26 cellular contexts compared by ENCODE assay signal in the genomic region with DNA sequence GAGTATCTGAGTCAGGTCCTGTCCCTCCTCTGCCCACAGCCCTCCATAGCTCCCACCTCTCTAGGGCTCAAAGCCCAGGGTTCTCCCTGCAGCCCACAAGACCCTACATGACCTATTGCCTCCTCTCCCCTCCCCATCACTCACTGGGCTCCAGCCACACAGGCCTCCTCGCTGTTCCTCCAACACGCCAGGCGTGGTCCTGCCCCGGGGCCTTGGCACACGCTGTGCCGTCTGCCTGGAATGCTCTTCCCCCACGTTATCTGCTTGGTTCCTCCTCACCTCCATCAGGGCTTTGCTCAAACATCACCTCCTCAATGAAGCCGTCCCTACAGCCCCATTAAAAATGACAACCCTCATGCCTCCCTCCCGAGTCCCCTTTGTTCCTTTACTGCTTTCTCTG.
"Had no signal": no experiment of that assay in that cellular context is flagged by ENCODE, and none has a peak within 500 bp of the region (broad histone marks: within the 10 kb centered on the region; RNA-seq: fewer than 3 reads in every experiment).

No MANE protein-coding gene starts in this region.

- H3K27ac Mint-ChIP-seq: activated naive CD8-positive, alpha-beta T cell treated with anti-CD3 and anti-CD28 coated beads for 36 hours had no signal

- H3K36me3 Mint-ChIP-seq: activated naive CD8-positive, alpha-beta T cell treated with anti-CD3 and anti-CD28 coated beads for 36 hours had no signal

- DNase-seq: activated CD4-positive, alpha-beta T cell treated with anti-CD3 and anti-CD28 coated beads for 4 hours; activated CD4-positive, alpha-beta T cell treated with anti-CD3 and anti-CD28 coated beads, Interleukin-2, amount 50 U/mL, for 48 hours; activated CD8-positive, alpha-beta memory T cell treated with anti-CD3 and anti-CD28 coated beads for 24 hours; activated effector memory CD4-positive, alpha-beta T cell treated with anti-CD3 and anti-CD28 coated beads, Interleukin-2, amount 50 U/mL, for 16 hours; activated naive CD4-positive, alpha-beta T cell treated with Interleukin-2 at 50 U/mL for 16 hours; activated naive CD8-positive, alpha-beta T cell treated with anti-CD3 and anti-CD28 coated beads for 36 hours; activated T-cell treated with anti-CD3 and anti-CD28 coated beads, Interleukin-2, amount 50 U/mL, for 4 hours; anterior cingulate cortex; Karpas-422; MM.1S; NCI-H1105; NCI-H1436; NCI-H1694 treated with DMSO at 0.1 percent for 48 hours; NCI-H2029 treated with DMSO at 0.1 percent for 48 hours; NCI-H345; NCI-H510A; NCI-H526 treated with DMSO at 0.1 percent for 48 hours; NK-92 treated with Interleukin-12 subunit alpha and Interleukin-12 subunit beta, amount 100 ng/mL, for 24 hours; OCI-M1; RPMI8226; SK-N-SH; T-helper 1 cell had no signal

- H3K4me3 ChIP-seq: K562 had no signal

- ATAC-seq: activated T-cell treated with anti-CD3 and anti-CD28 coated beads, Interleukin-2, amount 50 U/mL, for 4 hours; K562; Panc1; Right ventricle myocardium inferior had no signal

- H3K27ac ChIP-seq: VCaP had no signal

- H3K9me3 Mint-ChIP-seq: activated naive CD8-positive, alpha-beta T cell treated with anti-CD3 and anti-CD28 coated beads for 36 hours; activated T-cell treated with anti-CD3 and anti-CD28 coated beads, Interleukin-2, amount 50 U/mL, for 4 hours had no signal

- H3K4me2 ChIP-seq: SK-N-SH had no signal

- H3K4me3 Mint-ChIP-seq: activated naive CD8-positive, alpha-beta T cell treated with anti-CD3 and anti-CD28 coated beads for 36 hours; activated T-cell treated with anti-CD3 and anti-CD28 coated beads, Interleukin-2, amount 50 U/mL, for 4 hours had no signal

- H3K9me3 ChIP-seq: SK-N-SH had no signal

- H3K9ac ChIP-seq: SK-N-SH had no signal
